13 cellular contexts compared by ENCODE assay signal in the genomic region with DNA sequence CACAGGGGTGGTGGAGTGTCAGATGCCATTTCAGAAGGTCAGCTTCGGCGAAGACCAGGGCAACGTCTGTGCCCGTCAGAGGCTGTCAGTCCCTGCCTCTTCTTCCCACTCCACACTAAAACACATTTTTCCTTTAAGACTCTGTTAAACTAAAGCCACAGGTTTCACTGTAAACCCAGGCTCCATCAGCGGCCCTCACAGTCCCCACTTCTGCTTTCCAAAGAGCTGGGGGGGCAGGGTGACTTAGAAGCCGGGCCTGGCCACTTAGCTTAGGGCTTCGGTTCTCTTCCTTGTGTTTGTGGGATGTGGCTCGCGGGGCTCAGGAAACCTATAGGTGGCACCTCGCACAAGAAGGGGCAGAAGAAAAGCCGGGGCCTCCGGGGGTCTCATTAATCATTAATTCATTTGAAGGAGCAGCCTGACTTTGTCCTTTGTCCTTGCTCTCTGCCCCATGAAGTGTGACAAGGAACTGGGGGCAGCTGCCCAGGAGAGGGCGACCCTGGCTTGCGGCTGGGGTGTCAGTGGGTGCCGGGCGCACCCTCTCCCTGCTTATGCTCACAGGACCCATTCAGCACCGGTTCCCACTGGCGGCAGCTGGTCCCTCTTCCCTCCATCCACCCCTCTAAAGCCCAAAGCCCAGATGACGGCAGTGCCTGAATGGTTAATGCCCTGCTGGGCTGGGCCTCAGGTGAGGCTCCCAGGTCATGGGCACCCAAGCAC. TPM values are rescaled to one million over a fixed set of nuclear protein-coding genes. Genes with fewer than 3 reads are reported as not detected.
DNase-seq lines count a peak whose midpoint lies in the region; ATAC-seq, FAIRE-seq and TF ChIP-seq lines count a peak whose summit lies in the region.
"Had no signal": no experiment of that assay in that cellular context is flagged by ENCODE, and none has a peak within 500 bp of the region (broad histone marks: within the 10 kb centered on the region; RNA-seq: fewer than 3 reads in every experiment).

No MANE protein-coding gene starts in this region.

- no peaks in the 10 kb centered on the region for H3K9me3 ChIP-seq in A673 (ENCODE audit: low read depth, low read length, poor library complexity, severe bottlenecking)
- no peaks in the 10 kb centered on the region for H3K9me3 ChIP-seq in RWPE2 (ENCODE audit: severe bottlenecking)
- no peaks in the 10 kb centered on the region for H3K9me3 ChIP-seq in kidney (ENCODE audit: control insufficient read depth in 1 of 2, low read length in 2 of 2)

- H3K4me1 ChIP-seq in A673 (ENCODE audit: insufficient read depth, low read length, poor library complexity, severe bottlenecking): peaks cover 19% of the 10 kb centered on the region
- H3K4me1 ChIP-seq in RWPE2 (ENCODE audit: insufficient read depth, poor library complexity, severe bottlenecking): peaks cover 13% of the 10 kb centered on the region
- peaks cover 54% of the 10 kb centered on the region in 2 donors for H3K4me1 ChIP-seq in kidney (ENCODE audit: control insufficient read depth in 1 of 2, insufficient read depth in 1 of 2, low read depth in 1 of 2, low read length in 2 of 2)

- FAIRE-seq in kidney (lab: Jason Lieb, UNC): no peak

- TF ChIP-seq CTCF in A673 (conservative IDR thresholded peaks at IDR 0.05; ENCODE audit: low read depth, low read length) (0 out of 2 replicates have a peak, but pooled peaks have one; percentile 17), RWPE2 (IDR thresholded peaks at IDR 0.05; ENCODE audit: poor library complexity, severe bottlenecking) (peak; percentile 26), kidney (IDR thresholded peaks at IDR 0.05; ENCODE audit: borderline replicate concordance, extremely low read depth, insufficient read depth) (no peak)

- H3K9ac ChIP-seq in kidney (ENCODE audit: low read length in 2 of 2): peak overlapping the region; percentile 0 to 22

- no TSS peak for BruUV-seq in A673 (replicated peaks; lab: Mats Ljungman, UMichigan)

- POLR2A ChIA-PET in A673 (lab: Charles Lee; ENCODE audit: low non-redundant PET): no interaction called here

- intact Hi-C loops in A673 (cut with micrococcal nuclease; ENCODE audit: unreplicated experiment) (no loop called here), kidney (cut with DNase I) (no loop called here)

- H3K27me3 ChIP-seq in A673 (replicated peaks; ENCODE audit: insufficient read depth, low read depth, low read length, poor library complexity) (no peaks in the 10 kb centered on the region), H7 (ENCODE audit: control insufficient read depth, insufficient read depth, low read length) (no peaks in the 10 kb centered on the region), RWPE2 (ENCODE audit: insufficient read depth, poor library complexity, severe bottlenecking) (no peaks in the 10 kb centered on the region)

- peak overlapping the region; percentile 21 for H3K27ac ChIP-seq in A673 (ENCODE audit: low read depth, low read length, poor library complexity, severe bottlenecking)
- no peak overlapping the region for H3K27ac ChIP-seq in RWPE2 (ENCODE audit: poor library complexity, severe bottlenecking)
- H3K27ac ChIP-seq in kidney (ENCODE audit: low read depth in 2 of 2, low read length in 2 of 2): peak overlapping the region; percentile 49 to 80

- H3K36me3 ChIP-seq in A673 (ENCODE audit: insufficient read depth, low read length, poor library complexity, severe bottlenecking) (no peaks in the 10 kb centered on the region), H7 (replicated peaks; ENCODE audit: control insufficient read depth, insufficient read depth, low read length) (no peaks in the 10 kb centered on the region), RWPE2 (ENCODE audit: low read depth) (no peaks in the 10 kb centered on the region), kidney (ENCODE audit: control insufficient read depth in 1 of 2, insufficient read depth in 2 of 2, low read length in 2 of 2) (no peaks in the 10 kb centered on the region)

- CTCF ChIA-PET in A673 (lab: Charles Lee): interaction anchor here (0.5 kb wide), 1 partner anchor 47 kb away, joined by 7 read pairs; no protein-coding TSS in a partner anchor

- DNase-seq in A673 (ENCODE audit: low spot score) (no peak), H7 (peak; percentile 60), RWPE2 (ENCODE audit: low spot score) (no peak), kidney (no peak)
- no peak for DNase-seq in activated CD8-positive, alpha-beta memory T cell treated with anti-CD3 and anti-CD28 coated beads for 24 hours
- no peak for DNase-seq in NK-92 treated with Interleukin-12 subunit alpha and Interleukin-12 subunit beta, amount 100 ng/mL, for 24 hours (lab: John Stamatoyannopoulos, UW)
- DNase-seq: activated CD4-positive, alpha-beta T cell treated with anti-CD3 and anti-CD28 coated beads, Interleukin-2, amount 50 U/mL, for 1 hour; endodermal cell; NCI-H1048; stimulated activated CD4-positive, alpha-beta T cell treated with anti-CD3 and anti-CD28 coated beads, Interleukin-15, amount 100 ng/mL, for 24 hours; stimulated activated naive CD4-positive, alpha-beta T cell treated with Interleukin-2 at 50 U/mL for 16 hours had no signal

- H3K4me3 ChIP-seq in A673 (ENCODE audit: low read depth, low read length, poor library complexity, severe bottlenecking) (no peak overlapping the region), H7 (ENCODE audit: insufficient read depth, low read depth, low read length) (no peak overlapping the region), RWPE2 (ENCODE audit: severe bottlenecking) (no peak overlapping the region), kidney (ENCODE audit: low read length in 2 of 2) (peak overlapping the region in 1 of 2 donors; percentile 32)

- ATAC-seq in RWPE2 (ENCODE audit: low read depth) (no peak), GM19452 (IDR thresholded peaks at IDR 0.05; ENCODE audit: unreplicated experiment) (no peak), HG03571 (IDR thresholded peaks at IDR 0.05; ENCODE audit: unreplicated experiment) (no peak)

RNA-seq across cellular contexts. Expression of a gene that starts 4.1 kb away (rescaled TPM):
- total RNA-seq in A673 (2021) (5.3 and 7.4 TPM in 2 replicates), kidney (14.7 TPM)
- 0.73 and 0.81 TPM in 2 replicates for total RNA-seq in H7 (2014; rRNA removed; shearing (Covaris generic))
- polyA plus RNA-seq in kidney (ENCODE audit: insufficient read depth, low read depth, low replicate concordance): 4.1 TPM

RNA-seq across cellular contexts. Expression of a gene that starts 8.1 kb away (rescaled TPM):
- total RNA-seq in A673 (2021) (43.2 and 51.1 TPM in 2 replicates), kidney (41.3 TPM)
- total RNA-seq in H7 (2014; rRNA removed; shearing (Covaris generic)): 24.5 and 37.1 TPM in 2 replicates
- polyA plus RNA-seq in kidney (ENCODE audit: insufficient read depth, low read depth, low replicate concordance): 9.4 TPM

RNA-seq across cellular contexts. Expression of a gene that starts 23.8 kb away (rescaled TPM):
- total RNA-seq in A673 (2021): 2.3 and 3.5 TPM in 2 replicates
- total RNA-seq in H7 (2014; rRNA removed; shearing (Covaris generic)): 0.35 and 0.70 TPM in 2 replicates
- 0.19 TPM for total RNA-seq in kidney
- polyA plus RNA-seq in kidney (ENCODE audit: insufficient read depth, low read depth, low replicate concordance): 0.95 TPM

RNA-seq across cellular contexts. Expression of a gene that starts 44.2 kb away (rescaled TPM):
- 196 and 211 TPM in 2 replicates for total RNA-seq in A673 (2021)
- 6.4 and 10.6 TPM in 2 replicates for total RNA-seq in H7 (2014; rRNA removed; shearing (Covaris generic))
- 1,006 TPM for total RNA-seq in kidney
- 595 TPM for polyA plus RNA-seq in kidney (ENCODE audit: insufficient read depth, low read depth, low replicate concordance)

RNA-seq across cellular contexts. Expression of a gene that starts 44.7 kb away (rescaled TPM):
- total RNA-seq in A673 (2021): 125 and 149 TPM in 2 replicates
- 65.2 and 69.2 TPM in 2 replicates for total RNA-seq in H7 (2014; rRNA removed; shearing (Covaris generic))
- total RNA-seq in kidney: 58.5 TPM
- 25.9 TPM for polyA plus RNA-seq in kidney (ENCODE audit: insufficient read depth, low read depth, low replicate concordance)
